Comparison of ENCODE assay signal across 1 cellular context in genomic region chr2:112716826-112717352, GRCh38. TPM values are rescaled to one million over a fixed set of nuclear protein-coding genes. Genes with fewer than 3 reads are reported as not detected.
"Had no signal": no experiment of that assay in that cellular context is flagged by ENCODE, and none has a peak within 500 bp of the region (broad histone marks: within the 10 kb centered on the region; RNA-seq: fewer than 3 reads in every experiment).

No MANE protein-coding gene starts in this region.

RNA-seq across cellular contexts. Expression of gene NT5DC4, which starts 3.9 kb away (rescaled TPM):
- total RNA-seq: G401 had no signal
